In the genomic region with DNA sequence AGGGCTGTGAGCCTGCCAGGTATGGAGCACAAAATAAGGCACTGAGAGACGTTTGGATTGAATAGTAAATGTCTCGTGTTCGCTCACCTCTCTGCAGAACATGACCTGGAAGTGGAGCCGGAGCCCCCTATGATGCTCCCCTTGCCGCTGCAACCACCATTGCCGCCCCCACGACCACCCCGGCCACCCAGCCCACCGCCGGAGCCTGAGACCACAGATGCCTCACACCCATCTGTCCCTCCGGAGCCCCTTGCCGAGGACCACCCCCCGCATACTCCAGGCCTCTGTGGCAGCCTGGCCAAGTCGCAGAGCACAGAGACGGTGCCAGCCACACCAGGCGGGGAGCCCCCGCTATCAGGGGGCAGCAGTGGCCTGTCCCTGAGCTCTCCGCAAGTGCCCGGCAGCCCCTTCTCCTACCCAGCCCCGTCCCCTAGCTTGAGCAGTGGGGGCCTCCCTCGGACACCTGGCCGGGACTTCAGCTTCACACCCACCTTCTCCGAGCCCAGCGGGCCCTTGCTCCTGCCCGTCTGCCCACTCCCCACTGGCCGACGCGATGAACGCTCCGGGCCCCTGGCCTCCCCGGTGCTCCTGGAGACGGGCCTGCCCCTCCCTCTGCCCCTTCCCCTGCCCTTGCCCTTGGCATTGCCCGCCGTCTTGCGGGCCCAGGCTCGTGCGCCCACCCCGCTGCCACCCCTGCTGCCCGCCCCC, we compare ENCODE assay signal across 32 cellular contexts. TPM values are rescaled to one million over a fixed set of nuclear protein-coding genes. Genes with fewer than 3 reads are reported as not detected.
"Had no signal": no experiment of that assay in that cellular context is flagged by ENCODE, and none has a peak within 500 bp of the region (broad histone marks: within the 10 kb centered on the region; RNA-seq: fewer than 3 reads in every experiment).

No MANE protein-coding gene starts in this region.

- H3K27me3 Mint-ChIP-seq: activated naive CD8-positive, alpha-beta T cell; natural killer cell treated with Interleukin-12 subunit alpha and Interleukin-12 subunit beta and Interleukin-15 and Interleukin-18, amount 100 ng/mL, for 72 hours had no signal

- H3K9me3 ChIP-seq: body of pancreas, colonic mucosa, mucosa of descending colon, stomach, thyroid gland, upper lobe of left lung, vagina had no signal

- H3K27me3 ChIP-seq: body of pancreas, colonic mucosa, stomach, thyroid gland, upper lobe of left lung, vagina had no signal

- H3K27ac Mint-ChIP-seq: activated naive CD8-positive, alpha-beta T cell; natural killer cell treated with Interleukin-12 subunit alpha and Interleukin-12 subunit beta and Interleukin-15 and Interleukin-18, amount 100 ng/mL, for 72 hours; stimulated activated effector memory CD8-positive, alpha-beta T cell treated with anti-CD3 and anti-CD28 coated beads, Interleukin-12 subunit alpha, Interleukin-12 subunit beta, amount 100 ng/mL, for 72 hours had no signal

- H3K9me3 Mint-ChIP-seq: natural killer cell treated with Interleukin-12 subunit alpha and Interleukin-12 subunit beta and Interleukin-15 and Interleukin-18, amount 100 ng/mL, for 72 hours; stimulated activated effector memory CD8-positive, alpha-beta T cell treated with anti-CD3 and anti-CD28 coated beads, Interleukin-12 subunit alpha, Interleukin-12 subunit beta, amount 100 ng/mL, for 72 hours had no signal

- H3K36me3 Mint-ChIP-seq: activated naive CD8-positive, alpha-beta T cell had no signal

- H3K27ac ChIP-seq: body of pancreas, colonic mucosa, skin epidermis, stomach, thyroid gland, upper lobe of left lung, vagina, VCaP had no signal

- H3K4me3 Mint-ChIP-seq: activated naive CD8-positive, alpha-beta T cell; natural killer cell treated with Interleukin-12 subunit alpha and Interleukin-12 subunit beta and Interleukin-15 and Interleukin-18, amount 100 ng/mL, for 72 hours; stimulated activated effector memory CD8-positive, alpha-beta T cell treated with anti-CD3 and anti-CD28 coated beads, Interleukin-12 subunit alpha, Interleukin-12 subunit beta, amount 100 ng/mL, for 72 hours had no signal

- H3K4me1 ChIP-seq: body of pancreas, colonic mucosa, thyroid gland, upper lobe of left lung, vagina had no signal

- H3K4me3 ChIP-seq: body of pancreas, colonic mucosa, mucosa of descending colon, skin epidermis, stomach, thyroid gland, upper lobe of left lung, vagina had no signal

- DNase-seq: activated CD4-positive, alpha-beta T cell treated with anti-CD3 and anti-CD28 coated beads for 48 hours; activated CD4-positive, alpha-beta T cell treated with anti-CD3 and anti-CD28 coated beads, Interleukin-2, amount 50 U/mL, for 48 hours; activated CD8-positive, alpha-beta memory T cell treated with anti-CD3 and anti-CD28 coated beads for 24 hours; activated effector memory CD4-positive, alpha-beta T cell treated with Interleukin-2 at 50 U/mL for 16 hours; activated naive CD4-positive, alpha-beta T cell treated with Interleukin-2 at 50 U/mL for 16 hours; anterior cingulate cortex; body of pancreas; cerebellar nuclear complex; colonic mucosa; effector memory CD4-positive, alpha-beta T cell; head of caudate nucleus; hippocampal formation; stimulated activated CD4-positive, alpha-beta T cell treated with anti-CD3 and anti-CD28 coated beads, Interleukin-12 subunit alpha, Interleukin-12 subunit beta, amount 100 ng/mL, for 4 hours; stimulated activated CD4-positive, alpha-beta T cell treated with anti-CD3 and anti-CD28 coated beads, Interleukin-4, amount 100 ng/mL, for 1 hour; stomach; thyroid gland had no signal

- ATAC-seq: body of pancreas; mucosa of descending colon; natural killer cell treated with Interleukin-12 subunit alpha and Interleukin-12 subunit beta and Interleukin-15 and Interleukin-18, amount 100 ng/mL, for 72 hours; sciatic nerve; stimulated activated effector memory CD8-positive, alpha-beta T cell treated with anti-CD3 and anti-CD28 coated beads, Interleukin-12 subunit alpha, Interleukin-12 subunit beta, amount 100 ng/mL, for 72 hours had no signal

- FAIRE-seq: keratinocyte, TTC549 had no signal

RNA-seq across cellular contexts. Expression of gene HPD, which starts 36.1 kb away (rescaled TPM):
- total RNA-seq: dermis microvascular lymphatic vessel endothelial cell; fibroblast of villous mesenchyme; lung microvascular endothelial cell; natural killer cell treated with Interleukin-12 subunit alpha and Interleukin-12 subunit beta and Interleukin-15 and Interleukin-18, amount 100 ng/mL, for 72 hours; osteocyte; T-helper 1 cell treated with Interleukin-12 subunit alpha and Interleukin-12 subunit beta and Interleukin-4 antibody, amounts not matched to agents 30 ng/mL and 1 ng/mL, for 36 hours; vagina had no signal
- polyA plus RNA-seq: keratinocyte had no signal
